12 cellular contexts compared by ENCODE assay signal in genomic region chr6:127100510-127101140, GRCh38. TPM values are rescaled to one million over a fixed set of nuclear protein-coding genes. Genes with fewer than 3 reads are reported as not detected.
DNase-seq lines count a peak whose midpoint lies in the region; ATAC-seq and TF ChIP-seq lines count a peak whose summit lies in the region.
"Had no signal": no experiment of that assay in that cellular context is flagged by ENCODE, and none has a peak within 500 bp of the region (broad histone marks: within the 10 kb centered on the region; RNA-seq: fewer than 3 reads in every experiment).

No MANE protein-coding gene starts in this region.

- ATAC-seq in GM21737 (IDR thresholded peaks at IDR 0.05; ENCODE audit: unreplicated experiment) = no peak
- ATAC-seq in HG02623 (IDR thresholded peaks at IDR 0.05; ENCODE audit: unreplicated experiment) = no peak

- no peak overlapping the region for H3K27ac ChIP-seq in breast epithelium
- no peak overlapping the region for H3K27ac ChIP-seq in SK-N-MC
- H3K27ac ChIP-seq: epithelial cell of prostate had no signal

- H3K27ac Mint-ChIP-seq in MCF 10A (ENCODE audit: low read depth, unreplicated experiment) (no peak overlapping the region), type B pancreatic cell (no peak overlapping the region)
- H3K27ac Mint-ChIP-seq in activated CD4-positive, alpha-beta memory T cell treated with anti-CD3 and anti-CD28 coated beads for 36 hours = no peak overlapping the region
- H3K27ac Mint-ChIP-seq: B cell; stimulated activated naive CD8-positive, alpha-beta T cell treated with anti-CD3 and anti-CD28 coated beads, Interleukin-15, Interleukin-2, amounts not matched to agents 100 ng/mL and 50 ng/mL, for 24 hours had no signal

- H3K9me3 ChIP-seq in breast epithelium = no peaks in the 10 kb centered on the region
- no peaks in the 10 kb centered on the region for H3K9me3 ChIP-seq in SK-N-MC (ENCODE audit: low read depth, low read length)

- H3K4me1 ChIP-seq in breast epithelium = no peaks in the 10 kb centered on the region

- no peak overlapping the region for H3K9ac ChIP-seq in SK-N-MC (ENCODE audit: insufficient read length)

- CTCF ChIA-PET in MCF 10A (lab: Yijun Ruan, JAX) = interaction anchor here (0.6 to 1.1 kb wide), 12 partner anchors 11 to 1108 kb away, joined by 3 to 7 read pairs (median 3); no protein-coding TSS in a partner anchor
- CTCF ChIA-PET in activated CD4-positive, alpha-beta memory T cell treated with anti-CD3 and anti-CD28 coated beads for 36 hours (lab: Charles Lee) = no interaction called here

- TF ChIP-seq POLR2A in breast epithelium (IDR thresholded peaks at IDR 0.05) = no peak

- no peaks in the 10 kb centered on the region for H3K27me3 ChIP-seq in breast epithelium

- H3K4me1 Mint-ChIP-seq in MCF 10A (ENCODE audit: insufficient read depth, unreplicated experiment) = no peaks in the 10 kb centered on the region
- no peaks in the 10 kb centered on the region for H3K4me1 Mint-ChIP-seq in type B pancreatic cell (ENCODE audit: unreplicated experiment)
- no peaks in the 10 kb centered on the region for H3K4me1 Mint-ChIP-seq in activated CD4-positive, alpha-beta memory T cell treated with anti-CD3 and anti-CD28 coated beads for 36 hours (ENCODE audit: low read depth)
- H3K4me1 Mint-ChIP-seq: B cell had no signal

- H3K27me3 Mint-ChIP-seq in MCF 10A (ENCODE audit: insufficient read depth, unreplicated experiment) (peaks cover 72% of the 10 kb centered on the region), type B pancreatic cell (no peaks in the 10 kb centered on the region)
- H3K27me3 Mint-ChIP-seq in activated CD4-positive, alpha-beta memory T cell treated with anti-CD3 and anti-CD28 coated beads for 36 hours = peaks cover 3% of the 10 kb centered on the region

- TF ChIP-seq CTCF in MCF 10A (IDR thresholded peaks at IDR 0.05; ENCODE audit: unreplicated experiment) (peak; percentile 9), breast epithelium (IDR thresholded peaks at IDR 0.05) (no peak), fibroblast of mammary gland (conservative IDR thresholded peaks at IDR 0.05; ENCODE audit: control insufficient read depth, insufficient read depth, low read depth, low read length) (peak; percentile 44), type B pancreatic cell (conservative IDR thresholded peaks at IDR 0.05) (peak; percentile 59)

- intact Hi-C loops in MCF 10A (cut with micrococcal nuclease) = loop anchor here (1.0 kb wide), 1 partner anchor 296 kb away; no protein-coding TSS in a partner anchor
- intact Hi-C loops in breast epithelium (cut with DNase I; ENCODE audit: low total_unique reads) = no loop called here
- intact Hi-C loops in activated CD4-positive, alpha-beta memory T cell treated with anti-CD3 and anti-CD28 coated beads for 36 hours (cut with micrococcal nuclease) = no loop called here

- BruUV-seq in MCF 10A (replicated peaks; lab: Mats Ljungman, UMichigan) = no TSS peak

- H3K36me3 Mint-ChIP-seq in MCF 10A (ENCODE audit: insufficient read depth, unreplicated experiment) (no peaks in the 10 kb centered on the region), type B pancreatic cell (no peaks in the 10 kb centered on the region)
- H3K36me3 Mint-ChIP-seq in activated CD4-positive, alpha-beta memory T cell treated with anti-CD3 and anti-CD28 coated beads for 36 hours = no peaks in the 10 kb centered on the region

- POLR2A ChIA-PET in MCF 10A (lab: Yijun Ruan, JAX) = no interaction called here
- POLR2A ChIA-PET in activated CD4-positive, alpha-beta memory T cell treated with anti-CD3 and anti-CD28 coated beads for 36 hours (lab: Charles Lee) = no interaction called here

- H3K9me3 Mint-ChIP-seq in MCF 10A (ENCODE audit: unreplicated experiment) (no peaks in the 10 kb centered on the region), type B pancreatic cell (no peaks in the 10 kb centered on the region)
- no peaks in the 10 kb centered on the region for H3K9me3 Mint-ChIP-seq in activated CD4-positive, alpha-beta memory T cell treated with anti-CD3 and anti-CD28 coated beads for 36 hours
- H3K9me3 Mint-ChIP-seq: stimulated activated naive CD8-positive, alpha-beta T cell treated with anti-CD3 and anti-CD28 coated beads, Interleukin-15, Interleukin-2, amounts not matched to agents 100 ng/mL and 50 ng/mL, for 24 hours had no signal

- H3K4me3 ChIP-seq in breast epithelium = no peak overlapping the region
- no peak overlapping the region for H3K4me3 ChIP-seq in SK-N-MC
- no peak overlapping the region for H3K4me3 ChIP-seq in fibroblast of mammary gland (ENCODE audit: control insufficient read depth, low read depth, low read length)

- H3K36me3 ChIP-seq in breast epithelium = no peaks in the 10 kb centered on the region
- H3K36me3 ChIP-seq in SK-N-MC (ENCODE audit: insufficient read depth, low read length) = no peaks in the 10 kb centered on the region

- H3K4me3 Mint-ChIP-seq in MCF 10A (ENCODE audit: unreplicated experiment) (no peak overlapping the region), type B pancreatic cell (no peak overlapping the region)
- H3K4me3 Mint-ChIP-seq in activated CD4-positive, alpha-beta memory T cell treated with anti-CD3 and anti-CD28 coated beads for 36 hours = no peak overlapping the region
- H3K4me3 Mint-ChIP-seq: B cell; stimulated activated naive CD8-positive, alpha-beta T cell treated with anti-CD3 and anti-CD28 coated beads, Interleukin-15, Interleukin-2, amounts not matched to agents 100 ng/mL and 50 ng/mL, for 24 hours had no signal

- DNase-seq in MCF 10A (ENCODE audit: unreplicated experiment) (no peak), breast epithelium (ENCODE audit: low spot score in 2 of 2) (no peak), SK-N-MC (ENCODE audit: low read depth, low spot score) (peak; percentile 18), fibroblast of mammary gland (ENCODE audit: low read depth) (peak; percentile 56), type B pancreatic cell (ENCODE audit: extremely low spot score, unreplicated experiment) (no peak)
- no peak for DNase-seq in activated CD4-positive, alpha-beta memory T cell treated with anti-CD3 and anti-CD28 coated beads for 36 hours
- DNase-seq: NK-92 treated with Interleukin-12 subunit alpha and Interleukin-12 subunit beta, amount 100 ng/mL, for 24 hours had no signal

RNA-seq across cellular contexts. Expression of gene RSPO3, which starts 17.8 kb away (rescaled TPM):
- total RNA-seq in MCF 10A (2022) = not detected in 2 replicates
- 10 to 100 TPM in 2 of 3 donors, 1 to 10 TPM in 1; 5.9 to 23.3 (median 16.2) TPM for total RNA-seq in breast epithelium
- 5.4 and 32.3 TPM in 2 replicates for total RNA-seq in type B pancreatic cell (ENCODE audit: low replicate concordance)
- total RNA-seq in activated CD4-positive, alpha-beta memory T cell treated with anti-CD3 and anti-CD28 coated beads for 36 hours = not detected
- total RNA-seq: B cell had no signal

Comparison
In these comparisons a context has a peak if more than half of its experiments do, and no peak if none do; other contexts are left out.
1. CTCF ChIP-seq: peak in MCF 10A (single experiment), fibroblast of mammary gland (single experiment) and type B pancreatic cell (single experiment); none in breast epithelium (0 of 3).
2. DNase-seq: peak in SK-N-MC (single experiment) and fibroblast of mammary gland (single experiment); none in MCF 10A (single experiment), breast epithelium (0 of 2), type B pancreatic cell (single experiment) and activated CD4-positive, alpha-beta memory T cell treated with anti-CD3 and anti-CD28 coated beads for 36 hours (single experiment).